ENCODE assay signal across 9 cellular contexts in the genomic region with DNA sequence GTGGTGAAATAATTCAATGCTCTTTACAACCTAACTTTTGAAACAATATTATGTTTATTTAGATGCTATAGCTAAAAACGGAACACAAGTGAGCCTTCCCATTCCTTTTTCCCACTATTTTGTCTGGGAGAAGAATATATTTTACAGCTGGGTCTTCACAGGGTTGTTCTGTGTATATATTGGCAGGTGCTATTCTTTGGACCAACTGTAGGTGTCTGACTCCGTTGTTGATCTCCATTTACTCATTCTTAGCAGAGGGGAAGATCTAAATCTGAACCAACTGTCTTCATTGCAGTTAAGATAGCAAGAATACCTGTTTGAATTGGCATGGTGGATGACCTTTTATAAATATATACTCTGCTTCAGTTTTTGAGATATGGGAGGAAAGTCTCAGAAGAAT.
A peak's percentile ranks its signal among the peaks of the same experiment; 100 is the strongest.
DNase-seq lines count a peak whose midpoint lies in the region; ATAC-seq and TF ChIP-seq lines count a peak whose summit lies in the region.
"Had no signal": no experiment of that assay in that cellular context is flagged by ENCODE, and none has a peak within 500 bp of the region (broad histone marks: within the 10 kb centered on the region; RNA-seq: fewer than 3 reads in every experiment).

No MANE protein-coding gene starts in this region.

- peak overlapping the region; percentile 13; the same call in 1 of the 2 replicates for H2AFZ ChIP-seq in OCI-LY1 (ENCODE audit: low read length)

- ATAC-seq in GM18868 (IDR thresholded peaks at IDR 0.05; ENCODE audit: unreplicated experiment) (peak; percentile 78), HG02623 (IDR thresholded peaks at IDR 0.05; ENCODE audit: unreplicated experiment) (peak; percentile 65)

- H3K23ac ChIP-seq in mesendoderm (ENCODE audit: low read length) = no peak overlapping the region

- H4K20me1 ChIP-seq in OCI-LY1 (ENCODE audit: insufficient read depth, low read length) = no peaks in the 10 kb centered on the region

- H4K8ac ChIP-seq in mesendoderm (ENCODE audit: low read depth, low read length) = no peak overlapping the region

- H3K9ac ChIP-seq in OCI-LY1 (ENCODE audit: low read length) = peak overlapping the region; percentile 2; the same call in 1 of the 2 replicates
- no peak overlapping the region for H3K9ac ChIP-seq in mesendoderm (ENCODE audit: low read length)

- no peaks in the 10 kb centered on the region for H3K79me2 ChIP-seq in OCI-LY1 (ENCODE audit: insufficient read depth, low read length)
- no peaks in the 10 kb centered on the region for H3K79me2 ChIP-seq in mesendoderm (ENCODE audit: control insufficient read depth, insufficient read depth, low read length)

- H3K9me2 ChIP-seq in OCI-LY1 (ENCODE audit: low read depth, low read length) = no peaks in the 10 kb centered on the region

- no peak overlapping the region for H2BK120ac ChIP-seq in mesendoderm (ENCODE audit: low read depth, low read length)

- no CpG with 5 or more reads among the region's 2 CpGs for WGBS in mesendoderm (ENCODE audit: extremely low coverage, insufficient coverage, low lambda C conversion rate)

- no peak overlapping the region for H2BK15ac ChIP-seq in mesendoderm (replicated peaks; ENCODE audit: low read depth)

- H2BK5ac ChIP-seq in mesendoderm (ENCODE audit: low read length) = no peak overlapping the region

- H3K4me3 ChIP-seq in OCI-LY1 (ENCODE audit: low read depth, low read length, poor library complexity, severe bottlenecking) = no peak overlapping the region
- no peak overlapping the region for H3K4me3 ChIP-seq in mesendoderm (ENCODE audit: low read length)
- H3K4me3 ChIP-seq: skin epidermis had no signal

- H3K27me3 ChIP-seq in OCI-LY1 (ENCODE audit: insufficient read depth, low read length) = no peaks in the 10 kb centered on the region
- H3K27me3 ChIP-seq in mesendoderm (ENCODE audit: insufficient read depth, low read length, poor library complexity) = no peaks in the 10 kb centered on the region

- DNase-seq in mesendoderm (peak; percentile 6), posterior cingulate gyrus (no peak), SIG-M5 (lab: John Stamatoyannopoulos, UW) (no peak), SHP77 treated with DMSO at 0.1 percent for 48 hours (lab: John Stamatoyannopoulos, UW) (no peak), NCI-H1105 treated with DMSO at 0.1 percent for 48 hours (lab: John Stamatoyannopoulos, UW) (no peak)

- H3K27ac ChIP-seq in OCI-LY1 (ENCODE audit: low read depth, low read length, poor library complexity, severe bottlenecking) (peak overlapping the region; percentile 63), mesendoderm (ENCODE audit: low read depth, low read length) (no peak overlapping the region)
- H3K27ac ChIP-seq: skin epidermis had no signal

- H3K4me2 ChIP-seq in OCI-LY1 (ENCODE audit: low read length) = no peak overlapping the region
- no peak overlapping the region for H3K4me2 ChIP-seq in mesendoderm (ENCODE audit: low read length)

- H3K4ac ChIP-seq in mesendoderm (ENCODE audit: low read depth, low read length) = no peak overlapping the region

- no peak overlapping the region for H3K18ac ChIP-seq in mesendoderm (ENCODE audit: low read length)

- no peak overlapping the region for H4K5ac ChIP-seq in mesendoderm (ENCODE audit: low read length)

- H3F3A ChIP-seq in OCI-LY1 (ENCODE audit: insufficient read depth, low read length) = no peaks in the 10 kb centered on the region

- no peak overlapping the region for H2AK5ac ChIP-seq in mesendoderm (ENCODE audit: low read length)

- no peak overlapping the region for H3K56ac ChIP-seq in mesendoderm (ENCODE audit: low read length)

- H3K36me3 ChIP-seq in OCI-LY1 (ENCODE audit: insufficient read depth, low read length) (peaks cover 9% of the 10 kb centered on the region; the same call in 1 of the 2 replicates), mesendoderm (ENCODE audit: control insufficient read depth, insufficient read depth, low read length) (no peaks in the 10 kb centered on the region)

- peaks cover 9% of the 10 kb centered on the region for H3K9me3 ChIP-seq in OCI-LY1 (ENCODE audit: low read length)

- H3K79me1 ChIP-seq in mesendoderm (ENCODE audit: low read length) = no peaks in the 10 kb centered on the region

- TF ChIP-seq CTCF in OCI-LY1 (IDR thresholded peaks at IDR 0.05; ENCODE audit: low read length) = peak; percentile 51

- peaks cover 52% of the 10 kb centered on the region for H3K4me1 ChIP-seq in OCI-LY1 (ENCODE audit: insufficient read depth, low read length, severe bottlenecking)
- no peaks in the 10 kb centered on the region for H3K4me1 ChIP-seq in mesendoderm (ENCODE audit: control insufficient read depth, low read depth, low read length)

- intact Hi-C loops in posterior cingulate gyrus (cut with DNase I) = no loop called here
